ENCODE assay signal across 21 cellular contexts in genomic region chr6:24832794-24833193, GRCh38. TPM values are rescaled to one million over a fixed set of nuclear protein-coding genes. Genes with fewer than 3 reads are reported as not detected.
A peak's percentile ranks its signal among the peaks of the same experiment; 100 is the strongest.
DNase-seq lines count a peak whose midpoint lies in the region; ATAC-seq and TF ChIP-seq lines count a peak whose summit lies in the region.
"Had no signal": no experiment of that assay in that cellular context is flagged by ENCODE, and none has a peak within 500 bp of the region (broad histone marks: within the 10 kb centered on the region; RNA-seq: fewer than 3 reads in every experiment).

No MANE protein-coding gene starts in this region.

- CTCF ChIA-PET in mammary epithelial cell (lab: Charles Lee; ENCODE audit: low non-redundant PET), result no interaction called here

- no peak for TF ChIP-seq CTCF in breast epithelium (IDR thresholded peaks at IDR 0.05)
- no peak for TF ChIP-seq CTCF in mammary epithelial cell (conservative IDR thresholded peaks at IDR 0.05 in 1 of 2, IDR thresholded peaks at IDR 0.05 in 1 of 2; ENCODE audit: extremely low read depth in 1 of 2, insufficient read depth in 1 of 2, low read depth in 1 of 2, low read length in 2 of 2)
- no peak for TF ChIP-seq CTCF in natural killer cell (IDR thresholded peaks at IDR 0.05)
- TF ChIP-seq CTCF in vagina (IDR thresholded peaks at IDR 0.05), result no peak
- no peak for TF ChIP-seq CTCF in lower leg skin (IDR thresholded peaks at IDR 0.05)

- H3K79me2 ChIP-seq in mammary epithelial cell (ENCODE audit: insufficient read depth, low read length), result no peaks in the 10 kb centered on the region

- no peaks in the 10 kb centered on the region for H3K9me3 Mint-ChIP-seq in activated T-helper 17 cell treated with anti-CD3 and anti-CD28 coated beads, Interleukin-2, amount 50 U/mL, for 72 hours
- no peaks in the 10 kb centered on the region for H3K9me3 Mint-ChIP-seq in natural killer cell

- H3K4me3 ChIP-seq in breast epithelium, result no peak overlapping the region
- H3K4me3 ChIP-seq in mammary epithelial cell (replicated peaks in 1 of 3; ENCODE audit: insufficient read depth in 1 of 3, low read depth in 2 of 3, low read length in 3 of 3), result no peak overlapping the region
- H3K4me3 ChIP-seq in vagina, result no peak overlapping the region
- no peak overlapping the region for H3K4me3 ChIP-seq in lower leg skin (ENCODE audit: low read depth, poor library complexity, severe bottlenecking)
- H3K4me3 ChIP-seq: left lung, MG63, pancreas, PC-9, sigmoid colon, SJCRH30 had no signal

- H3K9me3 ChIP-seq in breast epithelium (no peaks in the 10 kb centered on the region), mammary epithelial cell (replicated peaks; ENCODE audit: insufficient read depth, low read length) (no peaks in the 10 kb centered on the region), vagina (no peaks in the 10 kb centered on the region)
- H3K9me3 ChIP-seq: left lung, MG63, pancreas, sigmoid colon, SJCRH30 had no signal

- peaks cover 15% of the 10 kb centered on the region for H3K4me1 Mint-ChIP-seq in activated T-helper 17 cell treated with anti-CD3 and anti-CD28 coated beads, Interleukin-2, amount 50 U/mL, for 72 hours
- H3K4me1 Mint-ChIP-seq in natural killer cell, result peaks cover 31 to 49% of the 10 kb centered on the region in 2 donors

- in situ Hi-C loops in mammary epithelial cell (cut with MboI; ENCODE audit: low sequenced_read_pairs in 2 of 2), result no loop called here

- no peak overlapping the region for H3K4me2 ChIP-seq in mammary epithelial cell (ENCODE audit: insufficient read depth, low read depth, low read length)
- H3K4me2 ChIP-seq: PC-9 had no signal

- no peak for TF ChIP-seq POLR2A in breast epithelium (IDR thresholded peaks at IDR 0.05)
- TF ChIP-seq POLR2A in vagina (IDR thresholded peaks at IDR 0.05), result no peak
- TF ChIP-seq POLR2A in lower leg skin (IDR thresholded peaks at IDR 0.05), result no peak

- no peak for ATAC-seq in activated T-helper 17 cell treated with anti-CD3 and anti-CD28 coated beads, Interleukin-2, amount 50 U/mL, for 72 hours (replicated peaks)
- ATAC-seq in natural killer cell, result no peak
- ATAC-seq: left lung, pancreas had no signal

- BruUV-seq in mammary epithelial cell (replicated peaks; lab: Mats Ljungman, UMichigan), result no TSS peak

- H3K27ac ChIP-seq in breast epithelium (peak overlapping the region; percentile 89 to 91), mammary epithelial cell (ENCODE audit: insufficient read depth, low read depth, low read length) (no peak overlapping the region), vagina (peak overlapping the region; percentile 79)
- H3K27ac ChIP-seq: left lung, pancreas, PC-9, sigmoid colon, SJCRH30, VCaP had no signal

- H3K27me3 Mint-ChIP-seq in activated T-helper 17 cell treated with anti-CD3 and anti-CD28 coated beads, Interleukin-2, amount 50 U/mL, for 72 hours, result no peaks in the 10 kb centered on the region
- H3K27me3 Mint-ChIP-seq in natural killer cell (ENCODE audit: low read depth in 2 of 2), result no peaks in the 10 kb centered on the region

- H3K27ac Mint-ChIP-seq in activated T-helper 17 cell treated with anti-CD3 and anti-CD28 coated beads, Interleukin-2, amount 50 U/mL, for 72 hours, result peak overlapping the region; percentile 45
- peak overlapping the region; percentile 84 to 87 for H3K27ac Mint-ChIP-seq in natural killer cell

- H3K27me3 ChIP-seq in breast epithelium (no peaks in the 10 kb centered on the region), mammary epithelial cell (ENCODE audit: insufficient read depth, low read length) (no peaks in the 10 kb centered on the region), vagina (no peaks in the 10 kb centered on the region)
- H3K27me3 ChIP-seq: left lung, MG63, pancreas, sigmoid colon, SJCRH30 had no signal

- WGBS in mammary epithelial cell (ENCODE audit: low coverage, missing lambda C conversion rate), result 100% methylated on average over 1 of the region's 1 CpG
- 94 to 100% methylated on average over 1 of the region's 1 CpG for WGBS in lower leg skin, 2 donors

- dilution Hi-C loops in mammary epithelial cell (cut with HindIII; ENCODE audit: low sequenced_read_pairs), result loop anchor here (25.0 kb wide), 1 partner anchor 230 kb away; no protein-coding TSS in a partner anchor

- no peak for DNase-seq in breast epithelium (ENCODE audit: low spot score in 2 of 2)
- DNase-seq in mammary epithelial cell, result no peak
- no peak for DNase-seq in natural killer cell
- no peak for DNase-seq in vagina (ENCODE audit: extremely low spot score in 2 of 2)
- DNase-seq in AG20443 (ENCODE audit: low spot score), result no peak
- DNase-seq in NOMO-1 (lab: John Stamatoyannopoulos, UW; ENCODE audit: unreplicated experiment in 2 of 2), result no peak
- DNase-seq in lower leg skin (ENCODE audit: low spot score in 2 of 2), result no peak
- DNase-seq: activated effector memory CD4-positive, alpha-beta T cell treated with Interleukin-2 at 50 U/mL for 16 hours; DND-41; left lung; MG63; NCI-H1694 treated with DMSO at 0.1 percent for 48 hours; pancreas; PC-9; sigmoid colon; SJCRH30; T-helper 2 cell had no signal

- H3K4me3 Mint-ChIP-seq in activated T-helper 17 cell treated with anti-CD3 and anti-CD28 coated beads, Interleukin-2, amount 50 U/mL, for 72 hours, result no peak overlapping the region
- H3K4me3 Mint-ChIP-seq in natural killer cell, result no peak overlapping the region

- no peak overlapping the region for H2AFZ ChIP-seq in mammary epithelial cell (ENCODE audit: low read depth, low read length)
- H2AFZ ChIP-seq: PC-9 had no signal

- peaks cover 96% of the 10 kb centered on the region for H3K36me3 Mint-ChIP-seq in activated T-helper 17 cell treated with anti-CD3 and anti-CD28 coated beads, Interleukin-2, amount 50 U/mL, for 72 hours (ENCODE audit: low read depth)
- peaks cover 42% of the 10 kb centered on the region for H3K36me3 Mint-ChIP-seq in natural killer cell

- H3K36me3 ChIP-seq in breast epithelium, result no peaks in the 10 kb centered on the region
- no peaks in the 10 kb centered on the region for H3K36me3 ChIP-seq in mammary epithelial cell (ENCODE audit: insufficient read depth, low read length)
- peaks cover 0 to 7% of the 10 kb centered on the region in 2 donors for H3K36me3 ChIP-seq in vagina
- H3K36me3 ChIP-seq: MG63, pancreas, SJCRH30 had no signal

- intact Hi-C loops in breast epithelium (cut with DNase I; ENCODE audit: low total_unique reads), result no loop called here
- intact Hi-C loops in mammary epithelial cell (cut with micrococcal nuclease), result no loop called here
- intact Hi-C loops in natural killer cell (cut with micrococcal nuclease), result no loop called here
- intact Hi-C loops in vagina (cut with DNase I), result no loop called here
- intact Hi-C loops in lower leg skin (cut with DNase I; ENCODE audit: low total_unique reads), result no loop called here

- H3K9ac ChIP-seq in mammary epithelial cell (ENCODE audit: insufficient read depth, low read length), result no peak overlapping the region

- H4K20me1 ChIP-seq in mammary epithelial cell (ENCODE audit: insufficient read depth, low read length), result no peaks in the 10 kb centered on the region

- peaks cover 0 to 21% of the 10 kb centered on the region in 2 donors for H3K4me1 ChIP-seq in breast epithelium
- peaks cover 6% of the 10 kb centered on the region for H3K4me1 ChIP-seq in mammary epithelial cell (ENCODE audit: insufficient read depth, low read length)
- H3K4me1 ChIP-seq in vagina, result peaks cover 36% of the 10 kb centered on the region
- H3K4me1 ChIP-seq: SJCRH30 had no signal

RNA-seq across cellular contexts. Expression of gene ARMH2, which starts 34.1 kb away (rescaled TPM):
- total RNA-seq in breast epithelium, result not detected
- not detected for total RNA-seq in mammary epithelial cell
- polyA plus RNA-seq in mammary epithelial cell, result not detected
- not detected for polyA minus RNA-seq in mammary epithelial cell
- total RNA-seq in activated T-helper 17 cell treated with anti-CD3 and anti-CD28 coated beads, Interleukin-2, amount 50 U/mL, for 72 hours, result under 1 TPM; 0.43 to 0.45 TPM
- total RNA-seq in natural killer cell, result 1 to 10 TPM in 2 of 3 donors, under 1 TPM in 1; 0.68 to 3.0 (median 1.2) TPM
- total RNA-seq in vagina, result not detected
- total RNA-seq in lower leg skin, result not detected
- total RNA-seq: astrocyte, mononuclear cell, pancreas, PC-9, sigmoid colon, SJCRH30 had no signal
- polyA plus RNA-seq: pancreas had no signal

RNA-seq across cellular contexts. Expression of gene GMNN, which starts 58.1 kb away (rescaled TPM):
- total RNA-seq in breast epithelium (10 to 100 TPM in 2 of 3 donors, 1 to 10 TPM in 1; 8.5 to 42.1 (median 27.2) TPM), mammary epithelial cell (10 to 100 TPM in 1 of 2 donors, 1 to 10 TPM in 1; 8.0 to 36.3 TPM), natural killer cell (10 to 100 TPM; 11.0 to 23.7 (median 17.8) TPM), vagina (13.5 TPM), lower leg skin (100 to 1,000 TPM in 1 of 4 donors, 10 to 100 TPM in 3; 31.2 to 168 (median 53.3) TPM)
- 43.7 TPM for polyA plus RNA-seq in mammary epithelial cell
- 14.9 TPM for polyA minus RNA-seq in mammary epithelial cell
- 10 to 100 TPM; 61.3 to 80.4 TPM for total RNA-seq in activated T-helper 17 cell treated with anti-CD3 and anti-CD28 coated beads, Interleukin-2, amount 50 U/mL, for 72 hours
